In the genomic region with DNA sequence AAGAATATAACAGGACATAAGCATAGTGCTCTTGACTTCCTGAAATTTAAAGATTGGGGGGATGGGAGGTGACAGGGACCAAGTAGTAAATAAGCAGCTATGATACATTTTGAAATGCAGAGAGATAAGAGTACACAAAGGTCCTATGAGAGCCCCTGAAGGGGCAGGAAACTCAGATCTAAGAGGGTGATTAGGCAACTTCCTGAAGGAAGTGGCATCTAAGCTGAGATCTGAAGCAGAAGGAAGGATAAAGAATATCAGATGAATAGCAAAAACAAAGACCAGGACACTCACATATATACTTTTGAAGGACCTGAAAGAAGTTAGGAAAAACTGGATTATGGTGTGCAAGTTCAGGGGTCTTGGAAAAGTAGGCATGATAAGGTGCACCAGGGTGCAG, we compare ENCODE assay signal across 28 cellular contexts.
"Had no signal": no experiment of that assay in that cellular context is flagged by ENCODE, and none has a peak within 500 bp of the region (broad histone marks: within the 10 kb centered on the region; RNA-seq: fewer than 3 reads in every experiment).

No MANE protein-coding gene starts in this region.

- H3K27ac ChIP-seq: breast epithelium, colonic mucosa, dorsolateral prefrontal cortex, esophagus muscularis mucosa, sigmoid colon, thoracic aorta, vagina had no signal

- H3K4me3 Mint-ChIP-seq: activated CD4-positive, alpha-beta memory T cell treated with anti-CD3 and anti-CD28 coated beads for 36 hours; activated naive CD4-positive, alpha-beta T cell treated with anti-CD3 and anti-CD28 coated beads for 36 hours; activated naive CD8-positive, alpha-beta T cell treated with anti-CD3 and anti-CD28 coated beads, Interleukin-2, amount 10 ng/mL, durations not matched to agents 7 days and 5 days; effector memory CD8-positive, alpha-beta T cell; natural killer cell; type B pancreatic cell had no signal

- ATAC-seq: effector memory CD8-positive, alpha-beta T cell; left ventricle myocardium superior had no signal

- DNase-seq: activated CD4-positive, alpha-beta memory T cell treated with anti-CD3 and anti-CD28 coated beads for 36 hours; activated CD4-positive, alpha-beta T cell treated with anti-CD3 and anti-CD28 coated beads for 48 hours; activated CD4-positive, CD25-positive, alpha-beta regulatory T cell; activated effector memory CD4-positive, alpha-beta T cell treated with Interleukin-2 at 50 U/mL for 16 hours; activated naive CD4-positive, alpha-beta T cell treated with anti-CD3 and anti-CD28 coated beads for 36 hours; activated naive CD8-positive, alpha-beta T cell treated with anti-CD3 and anti-CD28 coated beads, Interleukin-2, amount 10 ng/mL, durations not matched to agents 7 days and 5 days; activated T-cell treated with anti-CD3 and anti-CD28 coated beads, Interleukin-2, amount 50 U/mL, for 48 hours; amniotic stem cell; colonic mucosa; dorsolateral prefrontal cortex; effector memory CD8-positive, alpha-beta T cell; glutamatergic neuron; hypothalamus; left ventricle myocardium superior; mammary epithelial cell; midbrain; natural killer cell; retina; sigmoid colon; stimulated activated CD4-positive, alpha-beta T cell treated with anti-CD3 and anti-CD28 coated beads, Interleukin-2, amount 100 ng/mL, for 48 hours; stimulated activated naive CD4-positive, alpha-beta T cell treated with Interleukin-2 at 50 U/mL for 16 hours had no signal

- H3K9me3 ChIP-seq: breast epithelium, colonic mucosa, esophagus muscularis mucosa, sigmoid colon, thoracic aorta, vagina had no signal

- H3K4me3 ChIP-seq: breast epithelium, colonic mucosa, dorsolateral prefrontal cortex, esophagus muscularis mucosa, sigmoid colon, smooth muscle cell, thoracic aorta, vagina had no signal

- H3K36me3 ChIP-seq: breast epithelium, colonic mucosa, esophagus muscularis mucosa, sigmoid colon, thoracic aorta, vagina had no signal

- H3K27ac Mint-ChIP-seq: activated CD4-positive, alpha-beta memory T cell treated with anti-CD3 and anti-CD28 coated beads for 36 hours; activated naive CD4-positive, alpha-beta T cell treated with anti-CD3 and anti-CD28 coated beads for 36 hours; activated naive CD8-positive, alpha-beta T cell treated with anti-CD3 and anti-CD28 coated beads, Interleukin-2, amount 10 ng/mL, durations not matched to agents 7 days and 5 days; effector memory CD8-positive, alpha-beta T cell; natural killer cell; progenitor cell of endocrine pancreas; type B pancreatic cell had no signal

- H3K9me3 Mint-ChIP-seq: activated CD4-positive, alpha-beta memory T cell treated with anti-CD3 and anti-CD28 coated beads for 36 hours; activated naive CD4-positive, alpha-beta T cell treated with anti-CD3 and anti-CD28 coated beads for 36 hours; activated naive CD8-positive, alpha-beta T cell treated with anti-CD3 and anti-CD28 coated beads, Interleukin-2, amount 10 ng/mL, durations not matched to agents 7 days and 5 days had no signal

- H3K27me3 ChIP-seq: breast epithelium, colonic mucosa, esophagus muscularis mucosa, sigmoid colon, vagina had no signal

- H3K4me1 ChIP-seq: breast epithelium, colonic mucosa, esophagus muscularis mucosa, sigmoid colon, vagina had no signal

- H3K36me3 Mint-ChIP-seq: activated CD4-positive, alpha-beta memory T cell treated with anti-CD3 and anti-CD28 coated beads for 36 hours; activated naive CD8-positive, alpha-beta T cell treated with anti-CD3 and anti-CD28 coated beads, Interleukin-2, amount 10 ng/mL, durations not matched to agents 7 days and 5 days; natural killer cell; type B pancreatic cell had no signal

- H3K27me3 Mint-ChIP-seq: activated CD4-positive, alpha-beta memory T cell treated with anti-CD3 and anti-CD28 coated beads for 36 hours; activated naive CD8-positive, alpha-beta T cell treated with anti-CD3 and anti-CD28 coated beads, Interleukin-2, amount 10 ng/mL, durations not matched to agents 7 days and 5 days; effector memory CD8-positive, alpha-beta T cell; progenitor cell of endocrine pancreas; type B pancreatic cell had no signal

- H3K4me2 ChIP-seq: smooth muscle cell had no signal
